28 cellular contexts compared by ENCODE assay signal in the genomic region with DNA sequence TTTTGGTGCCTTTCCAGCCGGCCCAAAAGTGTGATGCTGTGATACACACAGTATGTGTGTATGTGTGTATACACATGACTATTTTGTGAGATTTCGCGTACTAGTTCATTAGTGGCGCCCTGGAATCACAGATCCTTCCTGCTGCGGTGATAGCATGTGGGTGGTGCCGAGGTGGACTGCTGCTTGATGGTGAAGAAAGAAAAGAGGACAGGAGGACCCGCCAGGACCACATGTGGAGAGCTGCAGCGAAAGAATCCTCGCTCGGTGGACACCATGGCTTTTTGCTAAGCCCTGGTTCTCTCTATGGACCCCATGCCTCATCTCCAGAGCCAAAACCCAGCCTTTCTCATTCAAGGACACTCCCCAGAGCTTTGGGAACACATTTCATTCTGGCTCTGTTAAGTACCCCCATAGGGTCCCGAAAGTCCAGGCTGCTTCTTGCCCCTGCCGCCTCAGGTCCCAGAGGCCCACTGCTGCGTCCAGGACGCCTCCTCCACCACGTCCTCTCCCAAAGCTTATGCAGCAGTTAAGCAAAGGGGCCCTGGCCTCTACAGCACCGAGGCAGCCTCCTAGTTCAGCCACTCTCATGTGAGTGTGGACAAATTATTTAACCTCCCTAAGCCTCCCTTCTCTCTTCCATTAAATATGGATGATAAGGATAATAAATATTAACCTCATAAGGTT.
"Had no signal": no experiment of that assay in that cellular context is flagged by ENCODE, and none has a peak within 500 bp of the region (broad histone marks: within the 10 kb centered on the region; RNA-seq: fewer than 3 reads in every experiment).

No MANE protein-coding gene starts in this region.

- H2AFZ ChIP-seq: parathyroid adenoma had no signal

- H3K4me3 Mint-ChIP-seq: activated CD4-positive, alpha-beta memory T cell treated with anti-CD3 and anti-CD28 coated beads, Interleukin-2, amount 10 ng/mL, durations not matched to agents 7 days and 5 days; activated CD4-positive, alpha-beta T cell treated with anti-CD3 and anti-CD28 coated beads, Interleukin-2, amount 10 ng/mL, durations not matched to agents 7 days and 5 days; activated naive CD8-positive, alpha-beta T cell treated with anti-CD3 and anti-CD28 coated beads for 36 hours; natural killer cell treated with Interleukin-12 subunit alpha and Interleukin-12 subunit beta and Interleukin-15 and Interleukin-18, amount 100 ng/mL, for 72 hours; T-helper 1 cell treated with Interleukin-12 subunit alpha and Interleukin-12 subunit beta and Interleukin-4 antibody, amounts not matched to agents 30 μg/mL and 1 μg/mL, for 36 hours had no signal

- H3K36me3 Mint-ChIP-seq: activated naive CD8-positive, alpha-beta T cell treated with anti-CD3 and anti-CD28 coated beads for 36 hours; natural killer cell treated with Interleukin-12 subunit alpha and Interleukin-12 subunit beta and Interleukin-15 and Interleukin-18, amount 100 ng/mL, for 72 hours had no signal

- FAIRE-seq: colon, endometrium, frontal cortex had no signal

- H3K4me2 ChIP-seq: smooth muscle cell had no signal

- H3K27me3 Mint-ChIP-seq: activated CD4-positive, alpha-beta T cell treated with anti-CD3 and anti-CD28 coated beads, Interleukin-2, amount 10 ng/mL, durations not matched to agents 7 days and 5 days; activated naive CD8-positive, alpha-beta T cell treated with anti-CD3 and anti-CD28 coated beads for 36 hours had no signal

- H3K27ac ChIP-seq: adrenal gland, body of pancreas, epithelial cell of prostate, lower lobe of right lung, parathyroid adenoma, right atrium auricular region, tibial nerve had no signal

- H3K36me3 ChIP-seq: adrenal gland, lower lobe of right lung, right atrium auricular region, tibial nerve had no signal

- H3K9me3 Mint-ChIP-seq: activated CD4-positive, alpha-beta memory T cell treated with anti-CD3 and anti-CD28 coated beads, Interleukin-2, amount 10 ng/mL, durations not matched to agents 7 days and 5 days; activated CD4-positive, alpha-beta T cell treated with anti-CD3 and anti-CD28 coated beads, Interleukin-2, amount 10 ng/mL, durations not matched to agents 7 days and 5 days; activated naive CD8-positive, alpha-beta T cell treated with anti-CD3 and anti-CD28 coated beads for 36 hours; natural killer cell treated with Interleukin-12 subunit alpha and Interleukin-12 subunit beta and Interleukin-15 and Interleukin-18, amount 100 ng/mL, for 72 hours; T-helper 1 cell treated with Interleukin-12 subunit alpha and Interleukin-12 subunit beta and Interleukin-4 antibody, amounts not matched to agents 30 μg/mL and 1 μg/mL, for 36 hours had no signal

- H3K9me3 ChIP-seq: adrenal gland, body of pancreas, lower lobe of right lung, right atrium auricular region, tibial nerve had no signal

- H3K4me3 ChIP-seq: adrenal gland, body of pancreas, lower lobe of right lung, right atrium auricular region, smooth muscle cell, tibial nerve had no signal

- H3K27me3 ChIP-seq: adrenal gland, body of pancreas, right atrium auricular region, tibial nerve had no signal

- ATAC-seq: body of pancreas; left lobe of liver; natural killer cell treated with Interleukin-12 subunit alpha and Interleukin-12 subunit beta and Interleukin-15 and Interleukin-18, amount 100 ng/mL, for 72 hours had no signal

- H3K27ac Mint-ChIP-seq: activated CD4-positive, alpha-beta memory T cell treated with anti-CD3 and anti-CD28 coated beads, Interleukin-2, amount 10 ng/mL, durations not matched to agents 7 days and 5 days; activated CD4-positive, alpha-beta T cell treated with anti-CD3 and anti-CD28 coated beads, Interleukin-2, amount 10 ng/mL, durations not matched to agents 7 days and 5 days; activated naive CD8-positive, alpha-beta T cell treated with anti-CD3 and anti-CD28 coated beads for 36 hours; natural killer cell treated with Interleukin-12 subunit alpha and Interleukin-12 subunit beta and Interleukin-15 and Interleukin-18, amount 100 ng/mL, for 72 hours; T-helper 1 cell treated with Interleukin-12 subunit alpha and Interleukin-12 subunit beta and Interleukin-4 antibody, amounts not matched to agents 30 μg/mL and 1 μg/mL, for 36 hours had no signal

- H3K4me1 ChIP-seq: adrenal gland, body of pancreas, parathyroid adenoma, right atrium auricular region, tibial nerve had no signal

- H3K4me1 Mint-ChIP-seq: activated CD4-positive, alpha-beta T cell treated with anti-CD3 and anti-CD28 coated beads, Interleukin-2, amount 10 ng/mL, durations not matched to agents 7 days and 5 days had no signal

- H3K79me2 ChIP-seq: parathyroid adenoma had no signal

- DNase-seq: activated CD4-positive, alpha-beta memory T cell treated with anti-CD3 and anti-CD28 coated beads, Interleukin-2, amount 10 ng/mL, durations not matched to agents 7 days and 5 days; activated CD4-positive, alpha-beta T cell treated with anti-CD3 and anti-CD28 coated beads, Interleukin-2, amount 10 ng/mL, durations not matched to agents 7 days and 5 days; activated CD4-positive, CD25-positive, alpha-beta regulatory T cell treated with anti-CD3 and anti-CD28 coated beads, Interleukin-2, amount 50 U/mL, for 72 hours; activated naive CD4-positive, alpha-beta T cell; activated naive CD8-positive, alpha-beta T cell treated with anti-CD3 and anti-CD28 coated beads for 36 hours; activated T-cell treated with anti-CD3 and anti-CD28 coated beads, Interleukin-2, amount 50 U/mL, for 48 hours; body of pancreas; dermis blood vessel endothelial cell; effector CD4-positive, alpha-beta T cell; kidney glomerular epithelial cell; lower lobe of right lung; mesenchymal stem cell; stimulated activated CD4-positive, alpha-beta T cell treated with anti-CD3 and anti-CD28 coated beads, Interleukin-15, amount 100 ng/mL, for 24 hours; stimulated activated CD4-positive, alpha-beta T cell treated with anti-CD3 and anti-CD28 coated beads, Interleukin-2, amount 100 ng/mL, for 24 hours; stimulated activated naive CD4-positive, alpha-beta T cell; T1000 had no signal

- H3K9ac ChIP-seq: parathyroid adenoma had no signal
